In genomic region chr19:38095411-38096308, GRCh38 we compare ENCODE assay signal across 8 cellular contexts.
DNase-seq lines count a peak whose midpoint lies in the region; ATAC-seq and TF ChIP-seq lines count a peak whose summit lies in the region.

No MANE protein-coding gene starts in this region.

- DNase-seq in AG04450 (ENCODE audit: low read depth, low spot score) (no peak), H4 (ENCODE audit: low spot score) (peak; percentile 67), NCI-H510A (lab: John Stamatoyannopoulos, UW) (peak; percentile 79), dermis microvascular lymphatic vessel endothelial cell (ENCODE audit: low read depth in 2 of 2) (peak; percentile 48 to 71), right lobe of liver (peak in 2 of 3 donors; percentile 57 to 59)
- DNase-seq in activated CD4-positive, alpha-beta T cell treated with anti-CD3 and anti-CD28 coated beads for 48 hours = peak; percentile 73
- peak; percentile 22 to 51 (median 33) for DNase-seq in stimulated activated CD4-positive, alpha-beta T cell treated with anti-CD3 and anti-CD28 coated beads, TNF-alpha, amount 100 ng/mL, for 48 hours (ENCODE audit: low read depth in 3 of 3)

- TF ChIP-seq CTCF in AG04450 (IDR thresholded peaks at IDR 0.05; ENCODE audit: low read depth, low read length) = peak; percentile 76
- peak; percentile 43 to 72 (median 61) for TF ChIP-seq CTCF in right lobe of liver (IDR thresholded peaks at IDR 0.05)

- POLR2A ChIA-PET in AG04450 (lab: Yijun Ruan, JAX) = no interaction called here

- H3K4me1 ChIP-seq in right lobe of liver = no peaks in the 10 kb centered on the region

- no peak for TF ChIP-seq POLR2A in right lobe of liver (IDR thresholded peaks at IDR 0.05)

- peaks cover 0 to 10% (median 0%) of the 10 kb centered on the region in 4 donors for H3K36me3 ChIP-seq in right lobe of liver

- intact Hi-C loops in right lobe of liver (cut with DNase I) = loop anchor here in 1 of 2 donors (10.0 kb wide), 1 partner anchor 191 kb away; the partner anchor contains the start of genes SIPA1L3 and WDR87

- peaks cover 9% of the 10 kb centered on the region for H3K9me3 ChIP-seq in AG04450 (ENCODE audit: control insufficient read depth, insufficient read depth, low read length)
- no peaks in the 10 kb centered on the region for H3K9me3 ChIP-seq in right lobe of liver

- no peak overlapping the region for H3K4me3 ChIP-seq in AG04450 (ENCODE audit: low read depth, low read length)
- H3K4me3 ChIP-seq in right lobe of liver = no peak overlapping the region

- ATAC-seq in right lobe of liver = peak; percentile 72 to 84 (median 78)
- ATAC-seq in GM19035 (IDR thresholded peaks at IDR 0.05; ENCODE audit: unreplicated experiment) = no peak

- CTCF ChIA-PET in AG04450 (lab: Charles Lee) = interaction anchor here (0.6 to 1.8 kb wide), 14 partner anchors 12 to 196 kb away, joined by 3 to 23 read pairs (median 4); partner anchors contain the start of gene WDR87

- H3K27ac ChIP-seq in AG04450 (ENCODE audit: low read depth, low read length) (peak overlapping the region; percentile 21), right lobe of liver (no peak overlapping the region)

- H3K27me3 ChIP-seq in AG04450 (ENCODE audit: control insufficient read depth, insufficient read depth, low read length) (no peaks in the 10 kb centered on the region), right lobe of liver (no peaks in the 10 kb centered on the region)

- WGBS in right lobe of liver (ENCODE audit: insufficient coverage, low coverage, low lambda C conversion rate, missing lambda C conversion rate) = 36% methylated on average over 14 of the region's 17 CpGs
